ENCODE assay signal across 1 cellular context in the genomic region with DNA sequence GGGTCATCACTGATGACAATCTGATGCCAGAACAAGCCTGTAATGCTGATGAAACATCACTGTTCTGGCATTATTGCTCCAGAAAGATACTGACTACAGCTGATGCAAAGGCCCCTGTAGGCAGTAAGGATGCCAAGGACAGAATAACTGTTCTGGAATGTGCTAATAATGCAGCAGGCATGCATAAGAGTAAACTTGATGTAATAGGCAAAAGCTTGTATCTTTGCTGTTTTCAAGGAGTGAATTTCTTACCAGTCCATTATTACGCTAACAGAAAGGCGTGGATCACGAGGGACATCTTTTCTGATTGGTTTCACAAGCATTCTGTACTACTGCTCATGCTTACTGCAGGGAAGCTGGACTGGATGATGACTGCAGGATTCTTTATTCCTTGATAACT.
TF ChIP-seq lines count a peak whose summit lies in the region.

No MANE protein-coding gene starts in this region.

TF ChIP-seq in GM23338, 12 proteins besides CTCF, POLR2A, EP300 and RAD21 (continued from another document):
- TF ChIP-seq, protein P1, sequence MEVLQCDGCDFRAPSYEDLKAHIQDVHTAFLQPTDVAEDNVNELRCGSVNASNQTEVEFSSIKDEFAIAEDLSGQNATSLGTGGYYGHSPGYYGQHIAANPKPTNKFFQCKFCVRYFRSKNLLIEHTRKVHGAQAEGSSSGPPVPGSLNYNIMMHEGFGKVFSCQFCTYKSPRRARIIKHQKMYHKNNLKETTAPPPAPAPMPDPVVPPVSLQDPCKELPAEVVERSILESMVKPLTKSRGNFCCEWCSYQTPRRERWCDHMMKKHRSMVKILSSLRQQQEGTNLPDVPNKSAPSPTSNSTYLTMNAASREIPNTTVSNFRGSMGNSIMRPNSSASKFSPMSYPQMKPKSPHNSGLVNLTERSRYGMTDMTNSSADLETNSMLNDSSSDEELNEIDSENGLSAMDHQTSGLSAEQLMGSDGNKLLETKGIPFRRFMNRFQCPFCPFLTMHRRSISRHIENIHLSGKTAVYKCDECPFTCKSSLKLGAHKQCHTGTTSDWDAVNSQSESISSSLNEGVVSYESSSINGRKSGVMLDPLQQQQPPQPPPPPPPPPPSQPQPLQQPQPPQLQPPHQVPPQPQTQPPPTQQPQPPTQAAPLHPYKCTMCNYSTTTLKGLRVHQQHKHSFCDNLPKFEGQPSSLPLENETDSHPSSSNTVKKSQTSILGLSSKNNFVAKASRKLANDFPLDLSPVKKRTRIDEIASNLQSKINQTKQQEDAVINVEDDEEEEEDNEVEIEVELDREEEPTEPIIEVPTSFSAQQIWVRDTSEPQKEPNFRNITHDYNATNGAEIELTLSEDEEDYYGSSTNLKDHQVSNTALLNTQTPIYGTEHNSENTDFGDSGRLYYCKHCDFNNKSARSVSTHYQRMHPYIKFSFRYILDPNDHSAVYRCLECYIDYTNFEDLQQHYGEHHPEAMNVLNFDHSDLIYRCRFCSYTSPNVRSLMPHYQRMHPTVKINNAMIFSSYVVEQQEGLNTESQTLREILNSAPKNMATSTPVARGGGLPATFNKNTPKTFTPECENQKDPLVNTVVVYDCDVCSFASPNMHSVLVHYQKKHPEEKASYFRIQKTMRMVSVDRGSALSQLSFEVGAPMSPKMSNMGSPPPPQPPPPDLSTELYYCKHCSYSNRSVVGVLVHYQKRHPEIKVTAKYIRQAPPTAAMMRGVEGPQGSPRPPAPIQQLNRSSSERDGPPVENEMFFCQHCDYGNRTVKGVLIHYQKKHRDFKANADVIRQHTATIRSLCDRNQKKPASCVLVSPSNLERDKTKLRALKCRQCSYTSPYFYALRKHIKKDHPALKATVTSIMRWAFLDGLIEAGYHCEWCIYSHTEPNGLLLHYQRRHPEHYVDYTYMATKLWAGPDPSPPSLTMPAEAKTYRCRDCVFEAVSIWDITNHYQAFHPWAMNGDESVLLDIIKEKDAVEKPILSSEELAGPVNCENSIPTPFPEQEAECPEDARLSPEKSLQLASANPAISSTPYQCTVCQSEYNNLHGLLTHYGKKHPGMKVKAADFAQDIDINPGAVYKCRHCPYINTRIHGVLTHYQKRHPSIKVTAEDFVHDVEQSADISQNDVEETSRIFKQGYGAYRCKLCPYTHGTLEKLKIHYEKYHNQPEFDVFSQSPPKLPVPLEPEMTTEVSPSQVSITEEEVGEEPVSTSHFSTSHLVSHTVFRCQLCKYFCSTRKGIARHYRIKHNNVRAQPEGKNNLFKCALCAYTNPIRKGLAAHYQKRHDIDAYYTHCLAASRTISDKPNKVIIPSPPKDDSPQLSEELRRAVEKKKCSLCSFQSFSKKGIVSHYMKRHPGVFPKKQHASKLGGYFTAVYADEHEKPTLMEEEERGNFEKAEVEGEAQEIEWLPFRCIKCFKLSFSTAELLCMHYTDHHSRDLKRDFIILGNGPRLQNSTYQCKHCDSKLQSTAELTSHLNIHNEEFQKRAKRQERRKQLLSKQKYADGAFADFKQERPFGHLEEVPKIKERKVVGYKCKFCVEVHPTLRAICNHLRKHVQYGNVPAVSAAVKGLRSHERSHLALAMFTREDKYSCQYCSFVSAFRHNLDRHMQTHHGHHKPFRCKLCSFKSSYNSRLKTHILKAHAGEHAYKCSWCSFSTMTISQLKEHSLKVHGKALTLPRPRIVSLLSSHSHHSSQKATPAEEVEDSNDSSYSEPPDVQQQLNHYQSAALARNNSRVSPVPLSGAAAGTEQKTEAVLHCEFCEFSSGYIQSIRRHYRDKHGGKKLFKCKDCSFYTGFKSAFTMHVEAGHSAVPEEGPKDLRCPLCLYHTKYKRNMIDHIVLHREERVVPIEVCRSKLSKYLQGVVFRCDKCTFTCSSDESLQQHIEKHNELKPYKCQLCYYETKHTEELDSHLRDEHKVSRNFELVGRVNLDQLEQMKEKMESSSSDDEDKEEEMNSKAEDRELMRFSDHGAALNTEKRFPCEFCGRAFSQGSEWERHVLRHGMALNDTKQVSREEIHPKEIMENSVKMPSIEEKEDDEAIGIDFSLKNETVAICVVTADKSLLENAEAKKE (CRISPR knock-in tag; IDR thresholded peaks at IDR 0.05): no peak
